12 cellular contexts compared by ENCODE assay signal in the genomic region with DNA sequence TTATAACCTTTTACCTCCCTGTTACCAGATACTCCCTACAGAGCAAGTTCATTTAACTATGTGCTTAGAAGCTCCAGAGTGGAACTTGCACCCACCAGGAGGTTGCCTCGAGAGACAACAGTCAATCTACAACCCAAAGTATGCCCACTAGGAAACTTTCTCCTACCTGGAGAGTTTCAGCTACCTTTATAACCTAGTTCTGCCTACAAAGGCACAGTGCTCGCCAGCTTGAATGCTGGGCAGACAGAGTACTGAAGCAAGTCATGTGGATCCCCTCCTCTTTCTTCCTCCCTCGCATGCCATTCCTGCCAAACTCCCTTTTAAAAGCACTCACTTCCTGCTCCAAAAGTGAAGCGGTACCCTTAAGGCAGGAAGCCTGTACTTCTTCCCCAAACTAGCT.
DNase-seq lines count a peak whose midpoint lies in the region; ATAC-seq and TF ChIP-seq lines count a peak whose summit lies in the region.
"Had no signal": no experiment of that assay in that cellular context is flagged by ENCODE, and none has a peak within 500 bp of the region (broad histone marks: within the 10 kb centered on the region; RNA-seq: fewer than 3 reads in every experiment).

No MANE protein-coding gene starts in this region.

- H3K27me3 Mint-ChIP-seq in chondrocyte (ENCODE audit: low read depth) (no peaks in the 10 kb centered on the region), CD14-positive monocyte (ENCODE audit: low read depth in 3 of 3) (peaks cover 0 to 2% (median 1%) of the 10 kb centered on the region in 3 donors)
- H3K27me3 Mint-ChIP-seq: CD8-positive, alpha-beta memory T cell; naive thymus-derived CD8-positive, alpha-beta T cell had no signal

- H2AK5ac ChIP-seq in IMR-90 (ENCODE audit: low read depth, low read length), result no peak overlapping the region

- DNase-seq in IMR-90 (no peak), chondrocyte (ENCODE audit: low spot score) (no peak), islet precursor cell (peak; percentile 69), WERI-Rb-1 (no peak), CD14-positive monocyte (ENCODE audit: low spot score) (no peak), PC-9 (no peak)
- DNase-seq: activated CD4-positive, alpha-beta T cell treated with anti-CD3 and anti-CD28 coated beads, Interleukin-2, amount 50 U/mL, for 1 hour; CD8-positive, alpha-beta memory T cell; naive thymus-derived CD8-positive, alpha-beta T cell had no signal

- H3K14ac ChIP-seq in IMR-90 (replicated peaks; ENCODE audit: low read depth, low read length), result 0 out of 2 replicates have a peak overlapping the region, but pooled peaks have one; percentile 16

- H2BK120ac ChIP-seq in IMR-90 (ENCODE audit: low read depth, low read length), result no peak overlapping the region

- TF ChIP-seq POLR2A in IMR-90 (IDR thresholded peaks at IDR 0.05; ENCODE audit: low read depth, low read length), result no peak

- H3K36me3 ChIP-seq in IMR-90 (ENCODE audit: control insufficient read depth, insufficient read depth, low read length), result no peaks in the 10 kb centered on the region
- no peaks in the 10 kb centered on the region for H3K36me3 ChIP-seq in skeletal muscle satellite cell (ENCODE audit: insufficient read depth, low read length)
- H3K36me3 ChIP-seq in WERI-Rb-1, result no peaks in the 10 kb centered on the region
- H3K36me3 ChIP-seq in PC-9 (ENCODE audit: low read depth), result no peaks in the 10 kb centered on the region

- H3K4me1 ChIP-seq in IMR-90 (ENCODE audit: control insufficient read depth, insufficient read depth, low read length), result peaks cover 2% of the 10 kb centered on the region
- H3K4me1 ChIP-seq in skeletal muscle satellite cell (ENCODE audit: control insufficient read depth, insufficient read depth, low read length), result peaks cover 11% of the 10 kb centered on the region
- no peaks in the 10 kb centered on the region for H3K4me1 ChIP-seq in PC-9 (replicated peaks; ENCODE audit: insufficient read depth)

- H4K8ac ChIP-seq in IMR-90 (ENCODE audit: low read depth in 2 of 2, low read length in 2 of 2), result peak overlapping the region; percentile 12 to 21; a peak in 1 of 4 replicates

- H3K9me3 Mint-ChIP-seq in chondrocyte (ENCODE audit: low read depth), result no peaks in the 10 kb centered on the region
- H3K9me3 Mint-ChIP-seq in CD14-positive monocyte, result peaks cover 0 to 5% (median 0%) of the 10 kb centered on the region in 7 donors
- H3K9me3 Mint-ChIP-seq: CD8-positive, alpha-beta memory T cell; naive thymus-derived CD8-positive, alpha-beta T cell; T-helper 1 cell treated with Interleukin-12 subunit alpha and Interleukin-12 subunit beta and Interleukin-4 antibody, amounts not matched to agents 30 μg/mL and 1 μg/mL, for 36 hours had no signal

- no peaks in the 10 kb centered on the region for H3K79me2 ChIP-seq in PC-9 (ENCODE audit: low read depth)

- no peak for TF ChIP-seq RAD21 in IMR-90 (IDR thresholded peaks at IDR 0.05; ENCODE audit: low read length)

- no peaks in the 10 kb centered on the region for H3K27me3 ChIP-seq in IMR-90 (ENCODE audit: control insufficient read depth, insufficient read depth, low read length)
- no peaks in the 10 kb centered on the region for H3K27me3 ChIP-seq in skeletal muscle satellite cell (ENCODE audit: control insufficient read depth, insufficient read depth, low read length)
- no peaks in the 10 kb centered on the region for H3K27me3 ChIP-seq in WERI-Rb-1 (ENCODE audit: insufficient read depth, low read depth, severe bottlenecking)
- no peaks in the 10 kb centered on the region for H3K27me3 ChIP-seq in PC-9 (ENCODE audit: insufficient read depth, low read depth)

- H3K4me2 ChIP-seq in IMR-90 (ENCODE audit: low read depth, low read length) (no peak overlapping the region), skeletal muscle satellite cell (ENCODE audit: low read length) (peak overlapping the region; percentile 50), PC-9 (no peak overlapping the region)

- no peaks in the 10 kb centered on the region for H3F3A ChIP-seq in PC-9 (ENCODE audit: insufficient read depth, low read depth)

- dilution Hi-C loops in IMR-90 (cut with HindIII; ENCODE audit: low sequenced_read_pairs, unreplicated experiment), result no loop called here

- BruUV-seq in IMR-90 (replicated peaks; lab: Mats Ljungman, UMichigan) (no TSS peak), PC-9 (replicated peaks; lab: Mats Ljungman, UMichigan) (no TSS peak)

- intact Hi-C loops in IMR-90 (cut with micrococcal nuclease) (no loop called here), CD14-positive monocyte (cut with micrococcal nuclease) (no loop called here), PC-9 (cut with micrococcal nuclease; ENCODE audit: unreplicated experiment) (no loop called here)

- H3K23ac ChIP-seq in IMR-90 (ENCODE audit: low read depth, low read length), result no peak overlapping the region

- no peak overlapping the region for H2AFZ ChIP-seq in IMR-90 (replicated peaks; ENCODE audit: low read length, poor library complexity)
- H2AFZ ChIP-seq in PC-9, result no peak overlapping the region

- H4K20me1 ChIP-seq in IMR-90 (ENCODE audit: insufficient read depth, low read length) (no peaks in the 10 kb centered on the region), PC-9 (ENCODE audit: insufficient read depth) (no peaks in the 10 kb centered on the region)

- H3K18ac ChIP-seq in IMR-90 (ENCODE audit: low read depth, low read length), result peak overlapping the region; percentile 7; the same call in 1 of the 2 replicates

- H3K27ac Mint-ChIP-seq in chondrocyte (ENCODE audit: unreplicated experiment) (peak overlapping the region; percentile 28), CD14-positive monocyte (no peak overlapping the region)
- H3K27ac Mint-ChIP-seq: CD8-positive, alpha-beta memory T cell; naive thymus-derived CD8-positive, alpha-beta T cell; T-helper 1 cell treated with Interleukin-12 subunit alpha and Interleukin-12 subunit beta and Interleukin-4 antibody, amounts not matched to agents 30 μg/mL and 1 μg/mL, for 36 hours had no signal

- H3K79me1 ChIP-seq in IMR-90 (ENCODE audit: low read depth in 1 of 2, low read length in 2 of 2), result peaks cover 0 to 3% of the 10 kb centered on the region in 2 experiments; a peak in 2 of 4 replicates

- peak; percentile 65 for ATAC-seq in IMR-90 (ENCODE audit: low read depth)
- ATAC-seq: naive thymus-derived CD8-positive, alpha-beta T cell had no signal

- H3K4me1 Mint-ChIP-seq in chondrocyte (ENCODE audit: low read depth) (peaks cover 10% of the 10 kb centered on the region), CD14-positive monocyte (no peaks in the 10 kb centered on the region)
- H3K4me1 Mint-ChIP-seq: CD8-positive, alpha-beta memory T cell; naive thymus-derived CD8-positive, alpha-beta T cell had no signal

- H3K4me3 Mint-ChIP-seq in chondrocyte (ENCODE audit: unreplicated experiment) (no peak overlapping the region), CD14-positive monocyte (no peak overlapping the region)
- H3K4me3 Mint-ChIP-seq: CD8-positive, alpha-beta memory T cell; naive thymus-derived CD8-positive, alpha-beta T cell; T-helper 1 cell treated with Interleukin-12 subunit alpha and Interleukin-12 subunit beta and Interleukin-4 antibody, amounts not matched to agents 30 μg/mL and 1 μg/mL, for 36 hours had no signal

- H2BK5ac ChIP-seq in IMR-90 (ENCODE audit: low read depth, low read length, poor library complexity, severe bottlenecking), result no peak overlapping the region

- POLR2A ChIA-PET in IMR-90 (lab: Charles Lee; ENCODE audit: unreplicated experiment) (interaction anchor here (0.6 kb wide), 1 partner anchor 660 kb away, joined by 3 read pairs; no protein-coding TSS in a partner anchor), PC-9 (lab: Charles Lee; ENCODE audit: unreplicated experiment) (no interaction called here)

- H2BK20ac ChIP-seq in IMR-90 (ENCODE audit: low read depth, low read length), result no peak overlapping the region

- peak overlapping the region; percentile 83 for H4K5ac ChIP-seq in IMR-90 (ENCODE audit: low read depth, low read length)

- no peak overlapping the region for H3K56ac ChIP-seq in IMR-90 (ENCODE audit: extremely low read depth, insufficient read depth, low read length)

- no peak overlapping the region for H3K4me3 ChIP-seq in IMR-90 (ENCODE audit: insufficient read depth, low read depth, low read length)
- peak overlapping the region; percentile 25 for H3K4me3 ChIP-seq in skeletal muscle satellite cell (ENCODE audit: low read length)
- no peak overlapping the region for H3K4me3 ChIP-seq in WERI-Rb-1 (ENCODE audit: low read depth, low read length)
- H3K4me3 ChIP-seq in PC-9, result no peak overlapping the region
- H3K4me3 ChIP-seq: skin epidermis had no signal

- in situ Hi-C loops in IMR-90 (cut with MboI; ENCODE audit: low sequenced_read_pairs), result no loop called here

- no peak overlapping the region for H3K9ac ChIP-seq in IMR-90 (ENCODE audit: low read depth, low read length)
- no peak overlapping the region for H3K9ac ChIP-seq in skeletal muscle satellite cell (ENCODE audit: low read depth, low read length)

- WGBS in IMR-90 (ENCODE audit: extremely low coverage in 2 of 2, insufficient read length in 1 of 2), 2 experiments, result 63% methylated on average over 2 of the region's 4 CpGs; no CpG with 5 or more reads in 1 of the 2 experiments

- H2BK15ac ChIP-seq in IMR-90 (ENCODE audit: low read depth, low read length), result no peak overlapping the region

- peaks cover 2% of the 10 kb centered on the region; the same call in 1 of the 2 replicates for H3K9me1 ChIP-seq in IMR-90 (ENCODE audit: insufficient read depth, low read length)

- H3K9me3 ChIP-seq in IMR-90 (ENCODE audit: control insufficient read depth, insufficient read depth, low read length) (no peaks in the 10 kb centered on the region), skeletal muscle satellite cell (replicated peaks; ENCODE audit: low read length) (no peaks in the 10 kb centered on the region), WERI-Rb-1 (ENCODE audit: severe bottlenecking) (no peaks in the 10 kb centered on the region), PC-9 (ENCODE audit: insufficient read depth, low read depth) (no peaks in the 10 kb centered on the region)

- 0 out of 2 replicates have a peak overlapping the region, but pooled peaks have one; percentile 15 for H4K91ac ChIP-seq in IMR-90 (ENCODE audit: insufficient read depth, low read depth, low read length)

- no peak overlapping the region for H2AK9ac ChIP-seq in IMR-90 (replicated peaks; ENCODE audit: low read depth, low read length, poor library complexity)

- TF ChIP-seq CTCF in IMR-90 (conservative IDR thresholded peaks at IDR 0.05; ENCODE audit: low read depth, low read length) (no peak), chondrocyte (IDR thresholded peaks at IDR 0.05) (no peak), WERI-Rb-1 (IDR thresholded peaks at IDR 0.05; ENCODE audit: low read depth, low read length) (no peak), CD14-positive monocyte (IDR thresholded peaks at IDR 0.05) (no peak), PC-9 (conservative IDR thresholded peaks at IDR 0.05) (no peak)

- H3K36me3 Mint-ChIP-seq in chondrocyte (ENCODE audit: low read depth) (no peaks in the 10 kb centered on the region), CD14-positive monocyte (peaks cover 4 to 6% of the 10 kb centered on the region in 2 donors)
- H3K36me3 Mint-ChIP-seq: CD8-positive, alpha-beta memory T cell had no signal

- H3K27ac ChIP-seq in IMR-90 (ENCODE audit: insufficient read depth, low read length) (0 out of 2 replicates have a peak overlapping the region, but pooled peaks have one; percentile 3), WERI-Rb-1 (no peak overlapping the region), PC-9 (no peak overlapping the region)
- H3K27ac ChIP-seq: skin epidermis had no signal

- H3K9me2 ChIP-seq in PC-9 (ENCODE audit: insufficient read depth), result no peaks in the 10 kb centered on the region

- peak overlapping the region; percentile 34; the same call in 1 of the 2 replicates for H3K4ac ChIP-seq in IMR-90 (ENCODE audit: low read depth, low read length)

- CTCF ChIA-PET in IMR-90 (lab: Yijun Ruan, JAX) (interaction anchor here (0.9 kb wide), 1 partner anchor 97 kb away, joined by 3 read pairs; no protein-coding TSS in a partner anchor), PC-9 (lab: Charles Lee) (no interaction called here)
